Comparison of ENCODE assay signal across 1 cellular context in genomic region chr10:12712284-12712983, GRCh38.
TF ChIP-seq lines count a peak whose summit lies in the region.

No MANE protein-coding gene starts in this region.

TF ChIP-seq in IMR-90, 13 proteins besides CTCF, POLR2A, EP300 and RAD21:
- TF ChIP-seq RFX5 (IDR thresholded peaks at IDR 0.05; ENCODE audit: low read depth, low read length) (no peak), BHLHE40 (IDR thresholded peaks at IDR 0.05; ENCODE audit: low read depth, low read length) (no peak), USF2 (IDR thresholded peaks at IDR 0.05; ENCODE audit: low read depth, low read length) (no peak), ELK1 (IDR thresholded peaks at IDR 0.05; ENCODE audit: borderline replicate concordance, low read depth, low read length) (no peak), SMC3 (IDR thresholded peaks at IDR 0.05; ENCODE audit: low read depth, low read length) (no peak), RCOR1 (IDR thresholded peaks at IDR 0.05; ENCODE audit: insufficient replicate concordance, low read length) (no peak), MXI1 (IDR thresholded peaks at IDR 0.05; ENCODE audit: borderline replicate concordance, low read depth, low read length) (no peak), MAZ (IDR thresholded peaks at IDR 0.05; ENCODE audit: borderline replicate concordance, low read depth, low read length) (no peak)
TF ChIP-seq in IMR-90: peak in this region for 0.
